ENCODE assay signal across 29 cellular contexts in the genomic region with DNA sequence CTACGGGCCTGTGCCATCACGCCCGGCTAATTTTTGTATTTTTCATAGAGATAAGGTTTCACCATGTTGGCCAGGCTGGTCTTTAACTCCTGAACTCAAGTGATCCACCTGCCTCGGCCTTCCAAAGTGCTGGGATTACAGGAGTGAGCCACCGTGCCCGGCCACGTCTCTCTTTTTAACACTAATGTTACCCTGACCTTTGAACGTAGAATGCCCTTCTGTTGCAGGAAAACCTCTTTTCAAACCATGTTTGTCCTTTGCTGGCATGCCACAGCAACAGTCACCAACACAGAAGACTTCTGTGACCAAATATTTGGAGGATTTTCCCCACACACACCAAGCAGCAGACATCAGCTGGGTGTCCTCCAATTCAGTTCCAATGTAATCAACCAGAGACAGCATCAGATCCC. TPM values are rescaled to one million over a fixed set of nuclear protein-coding genes. Genes with fewer than 3 reads are reported as not detected.
"Had no signal": no experiment of that assay in that cellular context is flagged by ENCODE, and none has a peak within 500 bp of the region (broad histone marks: within the 10 kb centered on the region; RNA-seq: fewer than 3 reads in every experiment).

No MANE protein-coding gene starts in this region.

- FAIRE-seq: pancreas had no signal

- H3K4me1 ChIP-seq: ascending aorta, prostate gland had no signal

- H3K9me3 Mint-ChIP-seq: activated naive CD4-positive, alpha-beta T cell treated with anti-CD3 and anti-CD28 coated beads, Interleukin-2, amount 10 ng/mL, durations not matched to agents 7 days and 5 days; activated naive CD8-positive, alpha-beta T cell treated with anti-CD3 and anti-CD28 coated beads, Interleukin-2, amount 10 ng/mL, durations not matched to agents 7 days and 5 days; immature natural killer cell; nephron had no signal

- H3K4me3 ChIP-seq: ascending aorta, coronary artery, dorsolateral prefrontal cortex, gastroesophageal sphincter, lower lobe of right lung, mucosa of descending colon, pancreas, prostate gland, smooth muscle cell, testis, transverse colon had no signal

- H3K27ac ChIP-seq: ascending aorta, brain microvascular endothelial cell, coronary artery, gastroesophageal sphincter, lower lobe of right lung, pancreas, prostate gland, transverse colon, VCaP had no signal

- DNase-seq: activated CD4-positive, alpha-beta T cell treated with anti-CD3 and anti-CD28 coated beads for 48 hours; activated CD4-positive, alpha-beta T cell treated with anti-CD3 and anti-CD28 coated beads, Interleukin-2, amount 50 U/mL, for 48 hours; activated CD8-positive, alpha-beta memory T cell treated with anti-CD3 and anti-CD28 coated beads for 24 hours; activated gamma-delta T cell; activated naive CD4-positive, alpha-beta T cell treated with anti-CD3 and anti-CD28 coated beads, Interleukin-2, amount 10 ng/mL, durations not matched to agents 7 days and 5 days; activated naive CD8-positive, alpha-beta T cell treated with anti-CD3 and anti-CD28 coated beads, Interleukin-2, amount 10 ng/mL, durations not matched to agents 7 days and 5 days; brain microvascular endothelial cell; dorsolateral prefrontal cortex; effector memory CD4-positive, alpha-beta T cell; erythroblast; head of caudate nucleus; hypothalamus; immature natural killer cell; lower lobe of right lung; mesenchymal stem cell; stimulated activated CD4-positive, alpha-beta T cell treated with anti-CD3 and anti-CD28 coated beads, Interleukin-1b, Interleukin-23, amount 100 ng/mL, for 48 hours; stimulated activated naive CD4-positive, alpha-beta T cell; testis; transverse colon had no signal

- H3K9me3 ChIP-seq: ascending aorta, gastroesophageal sphincter, lower lobe of right lung, mucosa of descending colon, pancreas, prostate gland, testis, transverse colon had no signal

- ATAC-seq: activated CD4-positive, CD25-positive, alpha-beta regulatory T cell treated with anti-CD3 and anti-CD28 coated beads, Interleukin-2, amount 50 U/mL, for 24 hours; gastroesophageal sphincter; lower lobe of right lung; mucosa of descending colon; pancreas had no signal

- H3K36me3 ChIP-seq: prostate gland had no signal

- H3K27me3 Mint-ChIP-seq: activated naive CD4-positive, alpha-beta T cell treated with anti-CD3 and anti-CD28 coated beads, Interleukin-2, amount 10 ng/mL, durations not matched to agents 7 days and 5 days; activated naive CD8-positive, alpha-beta T cell treated with anti-CD3 and anti-CD28 coated beads, Interleukin-2, amount 10 ng/mL, durations not matched to agents 7 days and 5 days had no signal

- H3K27me3 ChIP-seq: ascending aorta, brain microvascular endothelial cell, dorsolateral prefrontal cortex, gastroesophageal sphincter, pancreas, testis, transverse colon had no signal

- H3K4me2 ChIP-seq: smooth muscle cell had no signal

- H3K27ac Mint-ChIP-seq: activated naive CD8-positive, alpha-beta T cell treated with anti-CD3 and anti-CD28 coated beads, Interleukin-2, amount 10 ng/mL, durations not matched to agents 7 days and 5 days; nephron had no signal

- H3K4me3 Mint-ChIP-seq: activated naive CD4-positive, alpha-beta T cell treated with anti-CD3 and anti-CD28 coated beads, Interleukin-2, amount 10 ng/mL, durations not matched to agents 7 days and 5 days; activated naive CD8-positive, alpha-beta T cell treated with anti-CD3 and anti-CD28 coated beads, Interleukin-2, amount 10 ng/mL, durations not matched to agents 7 days and 5 days; immature natural killer cell; nephron had no signal

RNA-seq across cellular contexts. Expression of a gene that starts 7.8 kb away (rescaled TPM):
- total RNA-seq: ascending aorta had no signal
